In genomic region chr6:42879372-42880239, GRCh38 we compare ENCODE assay signal across 8 cellular contexts. TPM values are rescaled to one million over a fixed set of nuclear protein-coding genes. Genes with fewer than 3 reads are reported as not detected.
A peak's percentile ranks its signal among the peaks of the same experiment; 100 is the strongest.
DNase-seq lines count a peak whose midpoint lies in the region; ATAC-seq and TF ChIP-seq lines count a peak whose summit lies in the region.

Gene RPL7L1 (plus strand): TSS chr6:42879616. CDS start chr6:42879911, 295 bp downstream.

- CTCF ChIA-PET in CD8-positive, alpha-beta T cell (lab: Charles Lee) = interaction anchor here (0.6 to 7.5 kb wide), 9 partner anchors 12 to 264 kb away, joined by 3 to 109 read pairs (median 4); partner anchors contain the start of gene TBCC
- CTCF ChIA-PET in activated CD8-positive, alpha-beta T cell treated with anti-CD3 and anti-CD28 coated beads for 36 hours (lab: Charles Lee) = interaction anchor here (0.7 to 3.1 kb wide), 13 partner anchors 11 to 316 kb away, joined by 3 to 19 read pairs (median 3); partner anchors contain the start of gene UBR2

- H3K4me1 ChIP-seq in CD8-positive, alpha-beta T cell (ENCODE audit: insufficient read depth, low read length) = peaks cover 19% of the 10 kb centered on the region
- H3K4me1 ChIP-seq in ectodermal cell (ENCODE audit: control insufficient read depth, insufficient read depth, low read length) = no peaks in the 10 kb centered on the region
- peaks cover 0 to 2% of the 10 kb centered on the region in 2 donors for H3K4me1 ChIP-seq in lung (ENCODE audit: control insufficient read depth in 2 of 2, insufficient read depth in 2 of 2, low read length in 2 of 2)

- intact Hi-C loops in CD8-positive, alpha-beta T cell (cut with DNase I, micrococcal nuclease) = loop anchor here (1.0 to 5.0 kb wide), 14 partner anchors 11 to 1092 kb away; partner anchors contain the start of genes CNPY3 (in 2 of the 2), TBCC (in 2 of the 2), UBR2 (in 2 of the 2) and BICRAL (in 1 of the 2)
- intact Hi-C loops in activated CD8-positive, alpha-beta T cell treated with anti-CD3 and anti-CD28 coated beads for 36 hours (cut with micrococcal nuclease) = loop anchor here (5.0 to 10.0 kb wide), 2 partner anchors 135 to 217 kb away; partner anchors contain the start of gene TBCC

- H3K27me3 Mint-ChIP-seq in CD8-positive, alpha-beta T cell (ENCODE audit: low read depth) = no peaks in the 10 kb centered on the region
- no peaks in the 10 kb centered on the region for H3K27me3 Mint-ChIP-seq in activated CD8-positive, alpha-beta T cell treated with anti-CD3 and anti-CD28 coated beads for 36 hours

- WGBS in ectodermal cell, 2 experiments = 1 to 4% methylated on average over 41 of the region's 41 CpGs
- WGBS in lung, 2 donors = 0% methylated on average over 41 of the region's 41 CpGs

- no peaks in the 10 kb centered on the region for H3K9me3 Mint-ChIP-seq in CD8-positive, alpha-beta T cell
- H3K9me3 Mint-ChIP-seq in activated CD8-positive, alpha-beta T cell treated with anti-CD3 and anti-CD28 coated beads for 36 hours = no peaks in the 10 kb centered on the region

- H3K36me3 Mint-ChIP-seq in CD8-positive, alpha-beta T cell = peaks cover 37% of the 10 kb centered on the region
- peaks cover 31% of the 10 kb centered on the region for H3K36me3 Mint-ChIP-seq in activated CD8-positive, alpha-beta T cell treated with anti-CD3 and anti-CD28 coated beads for 36 hours (ENCODE audit: low read depth)

- H3K27ac Mint-ChIP-seq in CD8-positive, alpha-beta T cell = peak within 1 kb of the TSS; percentile 99
- peak within 1 kb of the TSS; percentile 100 for H3K27ac Mint-ChIP-seq in activated CD8-positive, alpha-beta T cell treated with anti-CD3 and anti-CD28 coated beads for 36 hours

- no peaks in the 10 kb centered on the region for H3K27me3 ChIP-seq in CD8-positive, alpha-beta T cell (ENCODE audit: insufficient read depth, low read length)
- H3K27me3 ChIP-seq in ectodermal cell (ENCODE audit: control insufficient read depth, insufficient read depth, low read length, poor library complexity, severe bottlenecking) = no peaks in the 10 kb centered on the region
- H3K27me3 ChIP-seq in lung (ENCODE audit: control insufficient read depth, insufficient read depth) = no peaks in the 10 kb centered on the region

- no peak for TF ChIP-seq CTCF in CD8-positive, alpha-beta T cell (IDR thresholded peaks at IDR 0.05)
- TF ChIP-seq CTCF in activated CD8-positive, alpha-beta T cell treated with anti-CD3 and anti-CD28 coated beads for 36 hours (IDR thresholded peaks at IDR 0.05) = no peak
- TF ChIP-seq CTCF in lung (IDR thresholded peaks at IDR 0.05; ENCODE audit: control extremely low read depth, extremely low read depth) = no peak

- POLR2A ChIA-PET in CD8-positive, alpha-beta T cell (lab: Charles Lee) = interaction anchor here (0.6 to 2.9 kb wide), 29 partner anchors 9 to 504 kb away, joined by 3 to 44 read pairs (median 4); partner anchors contain the start of genes BICRAL, CNPY3, KLC4 and KLHDC3
- POLR2A ChIA-PET in activated CD8-positive, alpha-beta T cell treated with anti-CD3 and anti-CD28 coated beads for 36 hours (lab: Charles Lee) = interaction anchor here (0.5 to 5.2 kb wide), 20 partner anchors 9 to 234 kb away, joined by 3 to 50 read pairs (median 4); partner anchors contain the start of genes BICRAL, CNPY3 and TBCC

- H3K4me3 Mint-ChIP-seq in CD8-positive, alpha-beta T cell = peak within 1 kb of the TSS; percentile 98
- H3K4me3 Mint-ChIP-seq in activated CD8-positive, alpha-beta T cell treated with anti-CD3 and anti-CD28 coated beads for 36 hours = peak within 1 kb of the TSS; percentile 98

- no peaks in the 10 kb centered on the region for H3K9me3 ChIP-seq in CD8-positive, alpha-beta T cell (ENCODE audit: low read length)
- H3K9me3 ChIP-seq in ectodermal cell (ENCODE audit: control insufficient read depth, low read length) (no peaks in the 10 kb centered on the region), lung (ENCODE audit: control insufficient read depth in 2 of 2, insufficient read depth in 1 of 2, low read length in 1 of 2) (no peaks in the 10 kb centered on the region)

- peak; percentile 92 for ATAC-seq in CD8-positive, alpha-beta T cell
- ATAC-seq in GM19455 (IDR thresholded peaks at IDR 0.05; ENCODE audit: unreplicated experiment) (peak; percentile 88), lung (ENCODE audit: insufficient read depth, low FRiP score) (peak; percentile 90)
- peak; percentile 96 for ATAC-seq in activated CD8-positive, alpha-beta T cell treated with anti-CD3 and anti-CD28 coated beads for 36 hours

- H3K4me1 Mint-ChIP-seq in CD8-positive, alpha-beta T cell (ENCODE audit: low read depth) = peaks cover 27% of the 10 kb centered on the region
- H3K4me1 Mint-ChIP-seq in activated CD8-positive, alpha-beta T cell treated with anti-CD3 and anti-CD28 coated beads for 36 hours (ENCODE audit: low read depth) = peaks cover 18% of the 10 kb centered on the region

- peaks cover 18% of the 10 kb centered on the region for H3K36me3 ChIP-seq in CD8-positive, alpha-beta T cell (ENCODE audit: insufficient read depth, low read length)
- H3K36me3 ChIP-seq in ectodermal cell (ENCODE audit: control insufficient read depth, insufficient read depth, low read length) = peaks cover 26% of the 10 kb centered on the region
- peaks cover 13 to 17% of the 10 kb centered on the region in 2 donors for H3K36me3 ChIP-seq in lung (ENCODE audit: control insufficient read depth in 2 of 2, insufficient read depth in 2 of 2, low read length in 2 of 2)

- DNase-seq in CD8-positive, alpha-beta T cell = peak; percentile 69 to 91 (median 77)
- peak; percentile 84 for DNase-seq in HK-2 (ENCODE audit: unreplicated experiment)
- peak; percentile 94 for DNase-seq in NCI-H82 treated with DMSO at 0.1 percent for 48 hours (lab: John Stamatoyannopoulos, UW; ENCODE audit: unreplicated experiment)
- DNase-seq in activated CD8-positive, alpha-beta T cell treated with anti-CD3 and anti-CD28 coated beads for 36 hours = peak; percentile 87
- peak; percentile 84 for DNase-seq in lung (ENCODE audit: low spot score)
- peak; percentile 60 to 75 (median 67) for DNase-seq in stimulated activated CD4-positive, alpha-beta T cell treated with anti-CD3 and anti-CD28 coated beads, TNF-alpha, amount 100 ng/mL, for 4 hours (ENCODE audit: low read depth in 3 of 3)

- peak within 1 kb of the TSS; percentile 71 for H3K4me3 ChIP-seq in CD8-positive, alpha-beta T cell (ENCODE audit: low read depth, low read length)
- H3K4me3 ChIP-seq in ectodermal cell (ENCODE audit: insufficient read depth, low read depth, low read length) = peak within 1 kb of the TSS; percentile 83
- H3K4me3 ChIP-seq in lung = peak within 1 kb of the TSS; percentile 84

- H3K27ac ChIP-seq in CD8-positive, alpha-beta T cell (ENCODE audit: low read depth, low read length) = peak within 1 kb of the TSS; percentile 94
- peak within 1 kb of the TSS; percentile 88 for H3K27ac ChIP-seq in ectodermal cell (ENCODE audit: insufficient read depth, low read depth, low read length, poor library complexity, severe bottlenecking)
- H3K27ac ChIP-seq in lung (ENCODE audit: low read depth in 1 of 2, low read length in 1 of 2) = peak within 1 kb of the TSS; percentile 95 to 96

RNA-seq across cellular contexts. Expression of gene RPL7L1, which starts in this region (rescaled TPM):
- total RNA-seq in CD8-positive, alpha-beta T cell = 10 to 100 TPM; 67.9 to 68.6 TPM
- total RNA-seq in activated CD8-positive, alpha-beta T cell treated with anti-CD3 and anti-CD28 coated beads for 36 hours = 100 to 1,000 TPM; 135 to 137 TPM
- polyA plus RNA-seq in ectodermal cell (2013, experiment 1 of 4) = 95.4 TPM
- polyA plus RNA-seq in ectodermal cell (2013, experiment 2 of 4) = 107 TPM
- 74.8 TPM for polyA plus RNA-seq in ectodermal cell (2013, experiment 3 of 4)
- 87.0 TPM for polyA plus RNA-seq in ectodermal cell (2013, experiment 4 of 4)
- total RNA-seq in lung = 10 to 100 TPM; 66.1 to 98.7 TPM
- polyA plus RNA-seq in lung = 10 to 100 TPM; 39.3 to 57.6 TPM

Comparison
In these comparisons a context has a peak if more than half of its experiments do, and no peak if none do; other contexts are left out.
1. Peak in every context shown above with its lines: DNase-seq, ATAC-seq, H3K4me3 ChIP-seq and H3K27ac ChIP-seq.